Comparison of ENCODE assay signal across 21 cellular contexts in the genomic region with DNA sequence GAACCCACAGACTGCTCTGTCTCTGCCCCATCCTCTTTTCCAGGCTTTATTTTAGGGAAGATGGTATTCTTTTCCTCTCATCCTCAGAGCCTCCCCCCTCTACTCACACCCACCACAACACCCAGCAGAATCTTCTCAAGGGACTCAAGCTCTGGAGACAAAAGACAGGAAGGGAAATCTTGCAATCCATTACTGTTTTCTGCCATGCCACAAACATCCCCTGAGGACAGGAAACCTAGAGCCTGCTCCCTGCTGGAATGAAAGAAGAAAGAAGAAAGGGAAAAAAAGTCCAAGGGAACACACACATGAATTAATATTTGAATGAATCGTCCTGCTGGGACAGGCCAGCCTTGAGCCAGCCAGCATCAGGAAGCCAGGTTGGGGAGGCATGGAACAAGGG. TPM values are rescaled to one million over a fixed set of nuclear protein-coding genes. Genes with fewer than 3 reads are reported as not detected.
"Had no signal": no experiment of that assay in that cellular context is flagged by ENCODE, and none has a peak within 500 bp of the region (broad histone marks: within the 10 kb centered on the region; RNA-seq: fewer than 3 reads in every experiment).

No MANE protein-coding gene starts in this region.

- H3K4me3 ChIP-seq: gastroesophageal sphincter, heart left ventricle, left ventricle myocardium inferior, pancreas, right lobe of liver, stomach had no signal

- H3K36me3 ChIP-seq: gastroesophageal sphincter, pancreas, stomach had no signal

- H3K27ac ChIP-seq: gastroesophageal sphincter, left ventricle myocardium inferior, pancreas, right lobe of liver, stomach had no signal

- DNase-seq: activated CD4-positive, alpha-beta T cell treated with anti-CD3 and anti-CD28 coated beads, Interleukin-2, amount 10 ng/mL, durations not matched to agents 24 days and 14 days; activated CD4-positive, CD25-positive, alpha-beta regulatory T cell; activated CD8-positive, alpha-beta T cell treated with anti-CD3 and anti-CD28 coated beads for 36 hours; activated naive CD4-positive, alpha-beta T cell; activated naive CD8-positive, alpha-beta T cell treated with anti-CD3 and anti-CD28 coated beads for 36 hours; activated T-cell treated with anti-CD3 and anti-CD28 coated beads, Interleukin-2, amount 50 U/mL, for 1 hour; amygdala; caudate nucleus; erythroblast; heart left ventricle; left ventricle myocardium inferior; pancreas; small intestine; stimulated activated CD4-positive, alpha-beta T cell treated with anti-CD3 and anti-CD28 coated beads, Interleukin-15, amount 100 ng/mL, for 24 hours; stimulated activated CD4-positive, alpha-beta T cell treated with anti-CD3 and anti-CD28 coated beads, Interleukin-2, amount 100 ng/mL, for 48 hours; stomach had no signal

- H3K27me3 ChIP-seq: heart left ventricle, pancreas, right lobe of liver had no signal

- H3K9me3 ChIP-seq: gastroesophageal sphincter, heart left ventricle, left ventricle myocardium inferior, pancreas, right lobe of liver, stomach had no signal

- ATAC-seq: activated CD8-positive, alpha-beta T cell treated with anti-CD3 and anti-CD28 coated beads for 36 hours; activated T-helper 17 cell treated with anti-CD3 and anti-CD28 coated beads, Interleukin-2, amount 50 U/mL, for 72 hours; gastroesophageal sphincter; heart left ventricle; pancreas; right lobe of liver had no signal

- H3K4me1 ChIP-seq: pancreas, stomach had no signal

RNA-seq across cellular contexts. Expression of gene SLCO2B1, which starts 33.9 kb away (rescaled TPM):
- total RNA-seq: activated CD4-positive, alpha-beta T cell treated with anti-CD3 and anti-CD28 coated beads, Interleukin-2, amount 10 ng/mL, durations not matched to agents 24 days and 14 days; activated CD8-positive, alpha-beta T cell treated with anti-CD3 and anti-CD28 coated beads for 36 hours; activated naive CD8-positive, alpha-beta T cell treated with anti-CD3 and anti-CD28 coated beads for 36 hours; mononuclear cell had no signal

RNA-seq across cellular contexts. Expression of gene TPBGL, which starts 55.8 kb away (rescaled TPM):
- total RNA-seq: right lobe of liver, temporal lobe had no signal
